ENCODE assay signal across 15 cellular contexts in the genomic region with DNA sequence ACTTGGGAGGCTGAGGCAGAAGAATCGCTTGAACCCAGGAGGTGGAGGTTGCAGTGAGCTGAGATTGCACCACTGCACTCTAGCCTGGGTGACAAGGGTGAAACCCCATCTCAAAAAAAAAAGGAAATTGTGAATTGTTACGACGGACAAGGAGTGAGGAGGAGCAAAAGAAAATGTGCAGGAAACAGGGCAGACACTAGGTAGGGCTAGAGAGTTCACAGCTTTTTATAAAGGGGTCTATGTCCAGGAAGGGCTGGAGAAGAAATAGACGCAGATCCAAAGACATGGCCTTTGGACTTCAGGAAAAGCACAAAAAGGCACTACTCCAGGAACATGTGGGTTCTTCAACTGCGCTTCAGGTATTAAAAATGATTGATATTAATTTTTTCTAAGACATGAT. TPM values are rescaled to one million over a fixed set of nuclear protein-coding genes. Genes with fewer than 3 reads are reported as not detected.
A peak's percentile ranks its signal among the peaks of the same experiment; 100 is the strongest.
DNase-seq lines count a peak whose midpoint lies in the region; ATAC-seq and TF ChIP-seq lines count a peak whose summit lies in the region.
"Had no signal": no experiment of that assay in that cellular context is flagged by ENCODE, and none has a peak within 500 bp of the region (broad histone marks: within the 10 kb centered on the region; RNA-seq: fewer than 3 reads in every experiment).

No MANE protein-coding gene starts in this region.

- no peak for ATAC-seq in stimulated activated naive CD8-positive, alpha-beta T cell treated with anti-CD3 and anti-CD28 coated beads, Interleukin-15, Interleukin-2, amounts not matched to agents 100 U/mL and 50 U/mL, for 24 hours

- H3K4me3 ChIP-seq in WERI-Rb-1 (ENCODE audit: low read depth, low read length) (no peak overlapping the region), fibroblast of mammary gland (ENCODE audit: control insufficient read depth, low read depth, low read length) (no peak overlapping the region), Caco-2 (ENCODE audit: low read depth, low read length) (no peak overlapping the region), osteoblast (ENCODE audit: insufficient read depth, low read length) (no peak overlapping the region)

- CTCF ChIA-PET in Caco-2 (lab: Charles Lee), result no interaction called here

- no peaks in the 10 kb centered on the region for H3K79me2 ChIP-seq in osteoblast (ENCODE audit: insufficient read depth, low read length)

- H3K27ac ChIP-seq in WERI-Rb-1 (no peak overlapping the region), osteoblast (ENCODE audit: low read depth, low read length) (no peak overlapping the region)

- no peaks in the 10 kb centered on the region for H3K9me3 Mint-ChIP-seq in stimulated activated naive CD8-positive, alpha-beta T cell treated with anti-CD3 and anti-CD28 coated beads, Interleukin-15, Interleukin-2, amounts not matched to agents 100 ng/mL and 50 ng/mL, for 24 hours
- H3K9me3 Mint-ChIP-seq in Caco-2 (ENCODE audit: unreplicated experiment), result no peaks in the 10 kb centered on the region
- H3K9me3 Mint-ChIP-seq: CD4-positive, CD25-positive, alpha-beta regulatory T cell had no signal

- H3K4me3 Mint-ChIP-seq in stimulated activated naive CD8-positive, alpha-beta T cell treated with anti-CD3 and anti-CD28 coated beads, Interleukin-15, Interleukin-2, amounts not matched to agents 100 ng/mL and 50 ng/mL, for 24 hours, result no peak overlapping the region
- H3K4me3 Mint-ChIP-seq in Caco-2 (ENCODE audit: unreplicated experiment), result no peak overlapping the region
- H3K4me3 Mint-ChIP-seq: CD4-positive, CD25-positive, alpha-beta regulatory T cell had no signal

- POLR2A ChIA-PET in Caco-2 (lab: Charles Lee), result no interaction called here

- no peaks in the 10 kb centered on the region for H3K27me3 Mint-ChIP-seq in stimulated activated naive CD8-positive, alpha-beta T cell treated with anti-CD3 and anti-CD28 coated beads, Interleukin-15, Interleukin-2, amounts not matched to agents 100 ng/mL and 50 ng/mL, for 24 hours
- H3K27me3 Mint-ChIP-seq in Caco-2 (ENCODE audit: insufficient read depth, unreplicated experiment), result no peaks in the 10 kb centered on the region
- H3K27me3 Mint-ChIP-seq: CD4-positive, CD25-positive, alpha-beta regulatory T cell had no signal

- no peak overlapping the region for H2AFZ ChIP-seq in osteoblast (ENCODE audit: low read length)

- H3K36me3 Mint-ChIP-seq in stimulated activated naive CD8-positive, alpha-beta T cell treated with anti-CD3 and anti-CD28 coated beads, Interleukin-15, Interleukin-2, amounts not matched to agents 100 ng/mL and 50 ng/mL, for 24 hours (ENCODE audit: low read depth), result peaks cover 58% of the 10 kb centered on the region
- peaks cover 35% of the 10 kb centered on the region for H3K36me3 Mint-ChIP-seq in Caco-2 (ENCODE audit: insufficient read depth, unreplicated experiment)

- H3K27me3 ChIP-seq in WERI-Rb-1 (ENCODE audit: insufficient read depth, low read depth, severe bottlenecking) (no peaks in the 10 kb centered on the region), Caco-2 (replicated peaks; ENCODE audit: control insufficient read depth, insufficient read depth, low read length) (no peaks in the 10 kb centered on the region), osteoblast (ENCODE audit: insufficient read depth, low read length) (no peaks in the 10 kb centered on the region)

- H3K4me1 Mint-ChIP-seq in stimulated activated naive CD8-positive, alpha-beta T cell treated with anti-CD3 and anti-CD28 coated beads, Interleukin-15, Interleukin-2, amounts not matched to agents 100 ng/mL and 50 ng/mL, for 24 hours (ENCODE audit: low read depth), result peaks cover 50% of the 10 kb centered on the region
- peaks cover 14% of the 10 kb centered on the region for H3K4me1 Mint-ChIP-seq in Caco-2 (ENCODE audit: low read depth, unreplicated experiment)

- H3K9me3 ChIP-seq in WERI-Rb-1 (ENCODE audit: severe bottlenecking) (no peaks in the 10 kb centered on the region), Caco-2 (no peaks in the 10 kb centered on the region), osteoblast (ENCODE audit: low read depth, low read length) (no peaks in the 10 kb centered on the region)

- peak overlapping the region; percentile 55 for H3K27ac Mint-ChIP-seq in stimulated activated naive CD8-positive, alpha-beta T cell treated with anti-CD3 and anti-CD28 coated beads, Interleukin-15, Interleukin-2, amounts not matched to agents 100 ng/mL and 50 ng/mL, for 24 hours
- H3K27ac Mint-ChIP-seq in Caco-2 (ENCODE audit: unreplicated experiment), result no peak overlapping the region

- BruUV-seq in Caco-2 (replicated peaks; lab: Mats Ljungman, UMichigan), result no TSS peak

- H3K36me3 ChIP-seq in WERI-Rb-1, result peaks cover 31% of the 10 kb centered on the region
- no peaks in the 10 kb centered on the region; the same call in 1 of the 2 replicates for H3K36me3 ChIP-seq in Caco-2 (ENCODE audit: control insufficient read depth, insufficient read depth, low read length)
- H3K36me3 ChIP-seq in osteoblast (ENCODE audit: insufficient read depth, low read length), result peaks cover 42% of the 10 kb centered on the region

- no peak for DNase-seq in stimulated activated naive CD8-positive, alpha-beta T cell treated with anti-CD3 and anti-CD28 coated beads, Interleukin-15, Interleukin-2, amounts not matched to agents 100 U/mL and 50 U/mL, for 24 hours
- DNase-seq in WERI-Rb-1, result no peak
- no peak for DNase-seq in fibroblast of mammary gland (ENCODE audit: low read depth)
- no peak for DNase-seq in SKM-1 (lab: John Stamatoyannopoulos, UW; ENCODE audit: unreplicated experiment)
- DNase-seq in midbrain (lab: John Stamatoyannopoulos, UW), result no peak
- no peak for DNase-seq in Caco-2
- DNase-seq in osteoblast (ENCODE audit: insufficient read length, low spot score, missing footprints), result no peak
- DNase-seq: AML-193; CD4-positive, CD25-positive, alpha-beta regulatory T cell; DMS79 treated with DMSO at 0.1 percent for 48 hours; KG1; NCI-H1930; NCI-H2171; NCI-H774 had no signal

- intact Hi-C loops in Caco-2 (cut with micrococcal nuclease; ENCODE audit: unreplicated experiment), result no loop called here

- TF ChIP-seq CTCF in WERI-Rb-1 (IDR thresholded peaks at IDR 0.05; ENCODE audit: low read depth, low read length), result peak; percentile 23; the same call in 1 of the 2 replicates
- peak; percentile 20 for TF ChIP-seq CTCF in fibroblast of mammary gland (conservative IDR thresholded peaks at IDR 0.05; ENCODE audit: control insufficient read depth, insufficient read depth, low read depth, low read length)
- TF ChIP-seq CTCF in Caco-2 (IDR thresholded peaks at IDR 0.05; ENCODE audit: insufficient read depth in 1 of 2, low read depth in 1 of 2, low read length in 1 of 2, severe bottlenecking in 1 of 2, unreplicated experiment in 1 of 2), result no peak
- no peak for TF ChIP-seq CTCF in osteoblast (IDR thresholded peaks at IDR 0.05; ENCODE audit: extremely low read depth, low read depth, low read length)

- no peak overlapping the region for H3K4me2 ChIP-seq in osteoblast (ENCODE audit: insufficient read depth, low read length)

- no peaks in the 10 kb centered on the region for H4K20me1 ChIP-seq in osteoblast (ENCODE audit: insufficient read depth, low read length)

- H3K4me1 ChIP-seq in Caco-2, result peaks cover 14% of the 10 kb centered on the region
- no peaks in the 10 kb centered on the region for H3K4me1 ChIP-seq in osteoblast (ENCODE audit: insufficient read depth, low read length)

RNA-seq across cellular contexts. Expression of a gene that starts 34.4 kb away (rescaled TPM):
- 11.4 and 13.1 TPM in 2 replicates for total RNA-seq in Caco-2 (2022)
- 21.7 and 24.5 TPM in 2 replicates for total RNA-seq in osteoblast

Comparison
In these comparisons a context has a peak if more than half of its experiments do, and no peak if none do; other contexts are left out.
1. CTCF ChIP-seq: peak in WERI-Rb-1 (single experiment) and fibroblast of mammary gland (single experiment); none in Caco-2 (0 of 2) and osteoblast (single experiment).